11 cellular contexts compared by ENCODE assay signal in the genomic region with DNA sequence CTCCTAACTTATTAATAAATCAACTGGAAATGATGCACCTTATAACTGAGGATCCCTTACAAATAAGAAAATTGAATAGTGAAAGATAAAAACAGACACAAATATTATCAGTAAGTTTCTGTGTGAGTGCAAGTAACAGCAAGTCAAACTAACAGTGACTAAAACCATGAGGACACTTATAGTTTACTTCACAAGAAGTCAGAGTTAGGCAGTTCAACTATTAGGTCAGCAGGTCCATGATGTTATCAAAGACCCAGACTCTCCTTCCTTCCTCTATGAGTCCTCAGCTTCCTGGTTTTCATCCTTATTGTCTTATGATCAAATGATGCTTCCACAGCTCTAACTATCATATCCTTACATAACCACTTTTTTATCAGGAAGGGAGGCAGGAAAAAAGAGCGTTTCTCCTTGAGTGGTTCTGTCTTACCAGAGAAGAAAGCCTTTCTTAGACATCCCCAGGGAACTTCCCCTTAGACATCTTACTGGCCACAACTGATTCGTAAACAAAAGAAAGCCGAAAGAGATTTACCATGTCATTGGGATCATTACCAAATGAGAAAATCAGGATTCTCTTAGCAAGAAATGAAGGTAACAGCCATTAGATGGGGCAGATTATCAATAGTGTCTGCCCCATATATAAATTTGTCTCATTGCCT.
"Had no signal": no experiment of that assay in that cellular context is flagged by ENCODE, and none has a peak within 500 bp of the region (broad histone marks: within the 10 kb centered on the region; RNA-seq: fewer than 3 reads in every experiment).

No MANE protein-coding gene starts in this region.

- H3K27ac ChIP-seq: GM23248 had no signal

- H3K9ac ChIP-seq: GM23248 had no signal

- H3K27ac Mint-ChIP-seq: GM23338, H9, HFFc6 had no signal

- H2AFZ ChIP-seq: GM23248, GM23338 had no signal

- FAIRE-seq: H1, H54 had no signal

- H3K9me3 ChIP-seq: HAP-1 had no signal

- H3K4me3 ChIP-seq: GM23248, GM23338, HAP-1 had no signal

- H3K4me2 ChIP-seq: GM23338 had no signal

- H3K4me1 ChIP-seq: HAP-1 had no signal

- H3K9me3 Mint-ChIP-seq: GM23338, H9, HFFc6 had no signal

- DNase-seq: GM23248, GOT3, H7, H9, HCEC 1CT, HFFc6 had no signal

- ATAC-seq: GM23338, HCT116 had no signal

- H3K36me3 ChIP-seq: HAP-1 had no signal

- H3K4me3 Mint-ChIP-seq: GM23338, H9, HFFc6 had no signal
